Comparison of ENCODE assay signal across 8 cellular contexts in the genomic region with DNA sequence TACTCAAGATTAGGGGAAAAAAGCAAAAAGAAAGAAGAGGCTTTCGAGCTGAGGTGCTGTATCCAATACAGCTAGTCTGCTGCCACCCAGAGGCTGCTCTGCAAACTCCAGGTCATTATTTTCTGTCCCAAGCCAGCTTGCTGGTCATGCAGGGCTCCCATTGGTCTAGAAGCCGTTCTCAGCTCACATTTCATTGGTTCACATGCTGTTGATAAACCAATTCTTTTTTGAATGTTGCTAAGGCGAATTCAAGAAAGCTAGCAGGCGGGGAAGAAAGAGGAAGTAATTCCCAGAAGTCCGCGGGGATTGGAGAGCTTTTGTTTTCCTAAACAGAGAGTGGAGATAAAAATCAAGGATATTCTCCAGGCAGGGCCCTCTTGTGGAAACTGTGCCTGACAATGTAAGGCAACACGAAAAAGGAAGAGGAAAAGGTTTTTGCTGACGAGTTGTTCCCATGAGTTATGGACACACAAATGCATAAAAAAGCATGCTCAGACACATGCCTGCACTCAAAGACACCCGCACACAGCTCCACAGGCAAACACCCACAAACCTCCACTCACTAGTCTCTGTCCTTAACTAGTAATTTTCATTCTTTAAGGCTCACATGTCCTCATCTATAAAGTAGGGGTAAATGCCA. TPM values are rescaled to one million over a fixed set of nuclear protein-coding genes. Genes with fewer than 3 reads are reported as not detected.
DNase-seq lines count a peak whose midpoint lies in the region; ATAC-seq, FAIRE-seq and TF ChIP-seq lines count a peak whose summit lies in the region.

No MANE protein-coding gene starts in this region.

- H3K27ac Mint-ChIP-seq in activated B cell treated with CpG ODN at 0.5 μM for 24 hours: peak overlapping the region; percentile 37

- peak; percentile 97 for DNase-seq in AG08395 (ENCODE audit: low spot score)
- DNase-seq in NCI-H2196 treated with DMSO at 0.1 percent for 48 hours (lab: John Stamatoyannopoulos, UW; ENCODE audit: unreplicated experiment): peak; percentile 99
- peak; percentile 61 for DNase-seq in activated B cell treated with CpG ODN at 0.5 μM for 24 hours
- peak; percentile 99 for DNase-seq in cerebellar cortex (ENCODE audit: low spot score)
- DNase-seq in keratinocyte (ENCODE audit: low read depth, low spot score): peak; percentile 80
- DNase-seq in stimulated activated CD4-positive, alpha-beta T cell treated with anti-CD3 and anti-CD28 coated beads, Interleukin-15, amount 100 ng/mL, for 1 hour (ENCODE audit: low read depth in 1 of 2, low spot score in 1 of 2): peak; percentile 57 to 65

- peak overlapping the region; percentile 81 for H2AFZ ChIP-seq in keratinocyte (ENCODE audit: control insufficient read depth, low read length)

- H3K4me2 ChIP-seq in keratinocyte (ENCODE audit: control insufficient read depth, extremely low read depth, insufficient read depth, low read depth, low read length): peak overlapping the region; percentile 90

- H3K4me1 ChIP-seq in keratinocyte (ENCODE audit: control insufficient read depth, extremely low read depth, insufficient read depth, low read length): peaks cover 22% of the 10 kb centered on the region

- POLR2A ChIA-PET in activated B cell treated with CpG ODN at 0.5 μM for 24 hours (lab: Charles Lee): interaction anchor here (0.9 to 1.8 kb wide), 2 partner anchors 69 to 322 kb away, joined by 4 to 10 read pairs; partner anchors contain the start of gene LRRC58

- H3K9me1 ChIP-seq in keratinocyte (ENCODE audit: control insufficient read depth, extremely low read depth, insufficient read depth, low read length): no peaks in the 10 kb centered on the region

- intact Hi-C loops in activated B cell treated with CpG ODN at 0.5 μM for 24 hours (cut with micrococcal nuclease): loop anchor here (1.0 to 5.0 kb wide), 8 partner anchors 68 to 596 kb away; partner anchors contain the start of genes GSK3B, GTF2E1, LRRC58 and NDUFB4

- H3K4me1 Mint-ChIP-seq in activated B cell treated with CpG ODN at 0.5 μM for 24 hours: peaks cover 16% of the 10 kb centered on the region

- no peaks in the 10 kb centered on the region for H3K36me3 ChIP-seq in keratinocyte (ENCODE audit: control insufficient read depth in 2 of 2, extremely low read depth in 1 of 2, insufficient read depth in 2 of 2, low read length in 2 of 2)

- H3K27ac ChIP-seq in keratinocyte (ENCODE audit: control insufficient read depth, insufficient read depth, low read length): peak overlapping the region; percentile 67

- peak; percentile 87 for FAIRE-seq in keratinocyte (lab: Jason Lieb, UNC)

- H3K27me3 Mint-ChIP-seq in activated B cell treated with CpG ODN at 0.5 μM for 24 hours: no peaks in the 10 kb centered on the region

- no peaks in the 10 kb centered on the region for H3K9me3 ChIP-seq in keratinocyte (ENCODE audit: control insufficient read depth, low read depth, low read length)

- H3K4me3 ChIP-seq in keratinocyte (ENCODE audit: control insufficient read depth in 2 of 3, extremely low read depth in 1 of 3, insufficient read depth in 2 of 3, low read depth in 1 of 3, low read length in 3 of 3): peak overlapping the region in 2 of 3 experiments; percentile 36 to 62

- no peaks in the 10 kb centered on the region for H3K36me3 Mint-ChIP-seq in activated B cell treated with CpG ODN at 0.5 μM for 24 hours (ENCODE audit: low read depth)

- H4K20me1 ChIP-seq in keratinocyte (ENCODE audit: control insufficient read depth, extremely low read depth, insufficient read depth, low read length): no peaks in the 10 kb centered on the region

- CTCF ChIA-PET in activated B cell treated with CpG ODN at 0.5 μM for 24 hours (lab: Charles Lee): interaction anchor here (0.6 to 4.9 kb wide), 22 partner anchors 8 to 526 kb away, joined by 3 to 112 read pairs (median 4); partner anchors contain the start of genes FSTL1 and LRRC58

- no peaks in the 10 kb centered on the region for H3K27me3 ChIP-seq in keratinocyte (ENCODE audit: control insufficient read depth, extremely low read depth, insufficient read depth, low read length)

- ATAC-seq in GM18870 (IDR thresholded peaks at IDR 0.05; ENCODE audit: unreplicated experiment) (peak; percentile 99), HG03159 (IDR thresholded peaks at IDR 0.05; ENCODE audit: unreplicated experiment) (peak; percentile 99), activated B cell treated with CpG ODN at 0.5 μM for 24 hours (ENCODE audit: low read depth) (peak; percentile 100)

- TF ChIP-seq CTCF in activated B cell treated with CpG ODN at 0.5 μM for 24 hours (IDR thresholded peaks at IDR 0.05) (no peak), keratinocyte (optimal IDR thresholded peaks at IDR 0.05 in 1 of 3, IDR thresholded peaks at IDR 0.05 in 1 of 3, conservative IDR thresholded peaks at IDR 0.05 in 1 of 3; ENCODE audit: extremely low read depth in 1 of 3, insufficient read depth in 2 of 3, low read length in 3 of 3) (peak; percentile 77 to 92 (median 80))

- peak overlapping the region; percentile 63 for H3K9ac ChIP-seq in keratinocyte (ENCODE audit: control insufficient read depth, extremely low read depth, insufficient read depth, low read length)

- H3K9me3 Mint-ChIP-seq in activated B cell treated with CpG ODN at 0.5 μM for 24 hours: no peaks in the 10 kb centered on the region

- dilution Hi-C loops in keratinocyte (cut with MboI; ENCODE audit: extremely low pct_ligation_motif_present, low sequenced_read_pairs): no loop called here

- peak overlapping the region; percentile 83 for H3K4me3 Mint-ChIP-seq in activated B cell treated with CpG ODN at 0.5 μM for 24 hours

- no peaks in the 10 kb centered on the region for H3K79me2 ChIP-seq in keratinocyte (ENCODE audit: control insufficient read depth, insufficient read depth, low read length)

RNA-seq across cellular contexts. Expression of gene FSTL1, which starts 33.4 kb away (rescaled TPM):
- not detected in 2 replicates for total RNA-seq in activated B cell treated with CpG ODN at 0.5 μM for 24 hours
- 59.0 to 93.9 TPM (median 67.1 TPM) in 3 replicates for polyA plus RNA-seq in keratinocyte
- 5.4 TPM for polyA plus RNA-seq in keratinocyte (2011; ENCODE audit: low read depth)
- 29.1 and 39.5 TPM in 2 replicates for polyA plus RNA-seq in keratinocyte (2011; cell fraction: cytosol; rRNA removed)
- 75.1 and 87.2 TPM in 2 replicates for polyA plus RNA-seq in keratinocyte (2011; cell fraction: nucleus; rRNA removed)
- polyA plus RNA-seq in keratinocyte (2012; ENCODE audit: low replicate concordance): 12.2 and 72.7 TPM in 2 replicates
- 82.5 to 110 TPM (median 97.8 TPM) in 3 replicates for polyA minus RNA-seq in keratinocyte
- polyA minus RNA-seq in keratinocyte (2011; cell fraction: cytosol; rRNA and poly(A)+ RNA removed): 56.2 TPM
- polyA minus RNA-seq in keratinocyte (2011; cell fraction: nucleus; rRNA and poly(A)+ RNA removed): 50.8 and 105 TPM in 2 replicates

Comparison
In these comparisons a context has a peak if more than half of its experiments do, and no peak if none do; other contexts are left out.
1. Peak in every context shown above with its lines: DNase-seq, ATAC-seq, H3K4me3 ChIP-seq and H3K27ac ChIP-seq.